ENCODE assay signal across 23 cellular contexts in the genomic region with DNA sequence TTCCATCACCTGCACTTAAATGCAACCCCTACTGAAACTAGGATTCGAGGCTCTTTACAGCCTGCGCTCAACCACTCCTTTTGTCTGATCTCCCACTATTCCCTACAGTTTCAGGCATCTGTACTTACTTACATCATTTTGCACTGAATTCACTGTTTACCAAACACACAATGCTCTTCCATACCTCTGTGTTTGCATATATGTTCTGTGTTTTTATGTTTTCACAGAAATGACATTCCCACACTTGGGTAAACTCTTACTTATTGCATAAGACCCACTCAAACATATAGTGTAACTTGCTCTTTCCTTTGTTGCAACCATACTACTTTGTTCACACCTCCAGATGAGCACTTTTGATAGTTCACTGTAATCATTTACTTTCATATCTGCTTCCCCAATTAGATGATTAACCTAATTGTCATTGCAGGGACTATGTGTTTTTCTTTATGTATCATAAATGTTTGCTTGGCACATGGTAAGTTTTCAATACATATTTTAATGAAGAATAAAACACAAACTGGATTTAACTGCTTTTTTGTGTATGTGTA.
"Had no signal": no experiment of that assay in that cellular context is flagged by ENCODE, and none has a peak within 500 bp of the region (broad histone marks: within the 10 kb centered on the region; RNA-seq: fewer than 3 reads in every experiment).

No MANE protein-coding gene starts in this region.

- ATAC-seq: activated naive CD4-positive, alpha-beta T cell treated with anti-CD3 and anti-CD28 coated beads, Interleukin-2, amount 50 U/mL, for 72 hours; activated naive CD8-positive, alpha-beta T cell treated with anti-CD3 and anti-CD28 coated beads, Interleukin-2, amount 50 U/mL, for 24 hours; activated T-cell treated with anti-CD3 and anti-CD28 coated beads, Interleukin-2, amount 50 U/mL, for 4 hours; body of pancreas; T-helper 17 cell had no signal

- DNase-seq: activated CD4-positive, alpha-beta memory T cell treated with anti-CD3 and anti-CD28 coated beads for 36 hours; activated CD4-positive, alpha-beta T cell treated with anti-CD3 and anti-CD28 coated beads, Interleukin-2, amount 10 ng/mL, durations not matched to agents 7 days and 5 days; activated CD4-positive, CD25-positive, alpha-beta regulatory T cell; activated CD8-positive, alpha-beta memory T cell treated with anti-CD3 and anti-CD28 coated beads for 24 hours; activated effector memory CD4-positive, alpha-beta T cell treated with anti-CD3 and anti-CD28 coated beads, Interleukin-2, amount 50 U/mL, for 16 hours; activated naive CD4-positive, alpha-beta T cell treated with Interleukin-2 at 50 U/mL for 16 hours; activated naive CD8-positive, alpha-beta T cell treated with anti-CD3 and anti-CD28 coated beads, Interleukin-2, amount 50 U/mL, for 24 hours; activated T-cell treated with anti-CD3 and anti-CD28 coated beads, Interleukin-2, amount 50 U/mL, for 4 hours; amniotic stem cell; body of pancreas; NCI-H1092; NCI-H1417; NCI-H2029; NCI-H2107; NCI-H345; NCI-H510A; NCI-H526 treated with DMSO at 0.1 percent for 48 hours; NCI-H82; SIG-M5; T-helper 17 cell; T-helper 9 cell had no signal

- H3K4me3 Mint-ChIP-seq: activated CD4-positive, alpha-beta memory T cell treated with anti-CD3 and anti-CD28 coated beads for 36 hours; activated CD4-positive, alpha-beta T cell treated with anti-CD3 and anti-CD28 coated beads, Interleukin-2, amount 10 ng/mL, durations not matched to agents 7 days and 5 days; activated naive CD8-positive, alpha-beta T cell treated with anti-CD3 and anti-CD28 coated beads, Interleukin-2, amount 50 U/mL, for 24 hours; activated T-cell treated with anti-CD3 and anti-CD28 coated beads, Interleukin-2, amount 50 U/mL, for 4 hours; central memory CD8-positive, alpha-beta T cell; T-helper 17 cell had no signal

- H3K27me3 Mint-ChIP-seq: activated CD4-positive, alpha-beta memory T cell treated with anti-CD3 and anti-CD28 coated beads for 36 hours; activated CD4-positive, alpha-beta T cell treated with anti-CD3 and anti-CD28 coated beads, Interleukin-2, amount 10 ng/mL, durations not matched to agents 7 days and 5 days; activated naive CD8-positive, alpha-beta T cell treated with anti-CD3 and anti-CD28 coated beads, Interleukin-2, amount 50 U/mL, for 24 hours; central memory CD8-positive, alpha-beta T cell; T-helper 17 cell had no signal

- H3K27ac Mint-ChIP-seq: activated CD4-positive, alpha-beta memory T cell treated with anti-CD3 and anti-CD28 coated beads for 36 hours; activated CD4-positive, alpha-beta T cell treated with anti-CD3 and anti-CD28 coated beads, Interleukin-2, amount 10 ng/mL, durations not matched to agents 7 days and 5 days; activated naive CD4-positive, alpha-beta T cell treated with anti-CD3 and anti-CD28 coated beads, Interleukin-2, amount 50 U/mL, for 72 hours; activated naive CD8-positive, alpha-beta T cell treated with anti-CD3 and anti-CD28 coated beads, Interleukin-2, amount 50 U/mL, for 24 hours; T-helper 17 cell had no signal
